Comparison of ENCODE assay signal across 1 cellular context in the genomic region with DNA sequence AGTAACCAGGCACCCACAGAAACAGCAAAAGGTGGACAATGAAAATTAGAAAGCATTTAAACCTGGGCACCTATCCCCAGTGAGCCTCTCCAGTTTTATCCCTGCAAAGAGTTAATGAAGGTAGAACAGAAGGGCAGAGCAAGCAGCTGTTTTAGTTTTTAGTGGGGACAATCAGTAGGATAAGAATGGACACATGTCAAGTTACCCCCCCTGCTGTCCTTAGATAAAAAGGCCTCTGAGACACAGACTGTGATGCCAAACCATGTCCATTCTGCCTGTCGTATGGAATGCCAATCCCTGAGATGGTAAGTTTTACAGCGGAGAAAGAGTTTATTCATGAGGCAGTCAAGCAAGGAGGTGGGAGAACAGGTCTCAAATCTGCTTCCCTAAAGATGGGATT.
TF ChIP-seq lines count a peak whose summit lies in the region.

No MANE protein-coding gene starts in this region.

TF ChIP-seq in K562, 482 proteins besides CTCF, POLR2A, EP300 and RAD21 (continued from another document and continues in another):
- no peak for TF ChIP-seq ZBTB7A (IDR thresholded peaks at IDR 0.05; ENCODE audit: borderline replicate concordance, control insufficient read depth, low read depth, low read length)
- TF ChIP-seq ZNF217 (CRISPR knock-in tag; IDR thresholded peaks at IDR 0.05): no peak
- peak; percentile 35; the same call in 1 of the 2 replicates for TF ChIP-seq DPF2 (IDR thresholded peaks at IDR 0.05)
- TF ChIP-seq, protein P1, sequence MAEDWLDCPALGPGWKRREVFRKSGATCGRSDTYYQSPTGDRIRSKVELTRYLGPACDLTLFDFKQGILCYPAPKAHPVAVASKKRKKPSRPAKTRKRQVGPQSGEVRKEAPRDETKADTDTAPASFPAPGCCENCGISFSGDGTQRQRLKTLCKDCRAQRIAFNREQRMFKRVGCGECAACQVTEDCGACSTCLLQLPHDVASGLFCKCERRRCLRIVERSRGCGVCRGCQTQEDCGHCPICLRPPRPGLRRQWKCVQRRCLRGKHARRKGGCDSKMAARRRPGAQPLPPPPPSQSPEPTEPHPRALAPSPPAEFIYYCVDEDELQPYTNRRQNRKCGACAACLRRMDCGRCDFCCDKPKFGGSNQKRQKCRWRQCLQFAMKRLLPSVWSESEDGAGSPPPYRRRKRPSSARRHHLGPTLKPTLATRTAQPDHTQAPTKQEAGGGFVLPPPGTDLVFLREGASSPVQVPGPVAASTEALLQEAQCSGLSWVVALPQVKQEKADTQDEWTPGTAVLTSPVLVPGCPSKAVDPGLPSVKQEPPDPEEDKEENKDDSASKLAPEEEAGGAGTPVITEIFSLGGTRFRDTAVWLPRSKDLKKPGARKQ (CRISPR knock-in tag; IDR thresholded peaks at IDR 0.05): no peak
- no peak for TF ChIP-seq BRCA1 (IDR thresholded peaks at IDR 0.05)
- no peak for TF ChIP-seq BRCA1 (CRISPR knock-in tag; IDR thresholded peaks at IDR 0.05)
- TF ChIP-seq, protein P2, sequence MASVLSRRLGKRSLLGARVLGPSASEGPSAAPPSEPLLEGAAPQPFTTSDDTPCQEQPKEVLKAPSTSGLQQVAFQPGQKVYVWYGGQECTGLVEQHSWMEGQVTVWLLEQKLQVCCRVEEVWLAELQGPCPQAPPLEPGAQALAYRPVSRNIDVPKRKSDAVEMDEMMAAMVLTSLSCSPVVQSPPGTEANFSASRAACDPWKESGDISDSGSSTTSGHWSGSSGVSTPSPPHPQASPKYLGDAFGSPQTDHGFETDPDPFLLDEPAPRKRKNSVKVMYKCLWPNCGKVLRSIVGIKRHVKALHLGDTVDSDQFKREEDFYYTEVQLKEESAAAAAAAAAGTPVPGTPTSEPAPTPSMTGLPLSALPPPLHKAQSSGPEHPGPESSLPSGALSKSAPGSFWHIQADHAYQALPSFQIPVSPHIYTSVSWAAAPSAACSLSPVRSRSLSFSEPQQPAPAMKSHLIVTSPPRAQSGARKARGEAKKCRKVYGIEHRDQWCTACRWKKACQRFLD (CRISPR knock-in tag; IDR thresholded peaks at IDR 0.05): no peak
- TF ChIP-seq ZNF232 (CRISPR knock-in tag; IDR thresholded peaks at IDR 0.05): no peak
- TF ChIP-seq PML (IDR thresholded peaks at IDR 0.05; ENCODE audit: low read length): no peak
- TF ChIP-seq, protein P3, sequence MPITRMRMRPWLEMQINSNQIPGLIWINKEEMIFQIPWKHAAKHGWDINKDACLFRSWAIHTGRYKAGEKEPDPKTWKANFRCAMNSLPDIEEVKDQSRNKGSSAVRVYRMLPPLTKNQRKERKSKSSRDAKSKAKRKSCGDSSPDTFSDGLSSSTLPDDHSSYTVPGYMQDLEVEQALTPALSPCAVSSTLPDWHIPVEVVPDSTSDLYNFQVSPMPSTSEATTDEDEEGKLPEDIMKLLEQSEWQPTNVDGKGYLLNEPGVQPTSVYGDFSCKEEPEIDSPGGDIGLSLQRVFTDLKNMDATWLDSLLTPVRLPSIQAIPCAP (CRISPR knock-in tag; IDR thresholded peaks at IDR 0.05; ENCODE audit: borderline replicate concordance): no peak
- no peak for TF ChIP-seq HDAC2 (IDR thresholded peaks at IDR 0.05)
- peak; percentile 81 for TF ChIP-seq TEAD4 (IDR thresholded peaks at IDR 0.05; ENCODE audit: low read length)
- no peak for TF ChIP-seq TEAD4 (CRISPR knock-in tag; IDR thresholded peaks at IDR 0.05; ENCODE audit: borderline replicate concordance)
- TF ChIP-seq, protein P4, sequence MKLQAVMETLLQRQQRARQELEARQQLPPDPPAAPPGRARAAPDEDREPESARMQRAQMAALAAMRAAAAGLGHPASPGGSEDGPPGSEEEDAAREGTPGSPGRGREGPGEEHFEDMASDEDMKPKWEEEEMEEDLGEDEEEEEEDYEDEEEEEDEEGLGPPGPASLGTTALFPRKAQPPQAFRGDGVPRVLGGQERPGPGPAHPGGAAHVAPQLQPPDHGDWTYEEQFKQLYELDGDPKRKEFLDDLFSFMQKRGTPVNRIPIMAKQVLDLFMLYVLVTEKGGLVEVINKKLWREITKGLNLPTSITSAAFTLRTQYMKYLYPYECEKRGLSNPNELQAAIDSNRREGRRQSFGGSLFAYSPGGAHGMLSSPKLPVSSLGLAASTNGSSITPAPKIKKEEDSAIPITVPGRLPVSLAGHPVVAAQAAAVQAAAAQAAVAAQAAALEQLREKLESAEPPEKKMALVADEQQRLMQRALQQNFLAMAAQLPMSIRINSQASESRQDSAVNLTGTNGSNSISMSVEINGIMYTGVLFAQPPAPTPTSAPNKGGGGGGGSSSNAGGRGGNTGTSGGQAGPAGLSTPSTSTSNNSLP (IDR thresholded peaks at IDR 0.05; ENCODE audit: borderline replicate concordance, low read depth, low read length): no peak
- TF ChIP-seq YY1 (IDR thresholded peaks at IDR 0.05; ENCODE audit: borderline replicate concordance in 1 of 3, control insufficient read depth in 1 of 3, extremely low read depth in 1 of 3, insufficient read depth in 3 of 3, insufficient read length in 1 of 3, insufficient replicate concordance in 2 of 3, low read depth in 1 of 3, low read length in 2 of 3): no peak
- TF ChIP-seq ZNF224 (CRISPR knock-in tag; IDR thresholded peaks at IDR 0.05): no peak
- no peak for TF ChIP-seq HDAC6 (IDR thresholded peaks at IDR 0.05; ENCODE audit: low read depth, low read length)
- TF ChIP-seq, protein P5, sequence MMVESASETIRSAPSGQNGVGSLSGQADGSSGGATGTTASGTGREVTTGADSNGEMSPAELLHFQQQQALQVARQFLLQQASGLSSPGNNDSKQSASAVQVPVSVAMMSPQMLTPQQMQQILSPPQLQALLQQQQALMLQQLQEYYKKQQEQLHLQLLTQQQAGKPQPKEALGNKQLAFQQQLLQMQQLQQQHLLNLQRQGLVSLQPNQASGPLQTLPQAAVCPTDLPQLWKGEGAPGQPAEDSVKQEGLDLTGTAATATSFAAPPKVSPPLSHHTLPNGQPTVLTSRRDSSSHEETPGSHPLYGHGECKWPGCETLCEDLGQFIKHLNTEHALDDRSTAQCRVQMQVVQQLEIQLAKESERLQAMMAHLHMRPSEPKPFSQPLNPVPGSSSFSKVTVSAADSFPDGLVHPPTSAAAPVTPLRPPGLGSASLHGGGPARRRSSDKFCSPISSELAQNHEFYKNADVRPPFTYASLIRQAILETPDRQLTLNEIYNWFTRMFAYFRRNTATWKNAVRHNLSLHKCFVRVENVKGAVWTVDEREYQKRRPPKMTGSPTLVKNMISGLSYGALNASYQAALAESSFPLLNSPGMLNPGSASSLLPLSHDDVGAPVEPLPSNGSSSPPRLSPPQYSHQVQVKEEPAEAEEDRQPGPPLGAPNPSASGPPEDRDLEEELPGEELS (CRISPR knock-in tag; IDR thresholded peaks at IDR 0.05; ENCODE audit: borderline replicate concordance): no peak
- peak; percentile 82 for TF ChIP-seq CBFA2T3 (IDR thresholded peaks at IDR 0.05)
- TF ChIP-seq BRF1 (IDR thresholded peaks at IDR 0.05; ENCODE audit: borderline replicate concordance, extremely low read depth, insufficient read length): no peak
- TF ChIP-seq SRSF9 (IDR thresholded peaks at IDR 0.05; ENCODE audit: borderline replicate concordance, low read depth, low read length): no peak
- TF ChIP-seq SMARCA4 (IDR thresholded peaks at IDR 0.05): peak; percentile 32; the same call in 1 of the 2 replicates
- no peak for TF ChIP-seq ZNF133 (CRISPR knock-in tag; IDR thresholded peaks at IDR 0.05)
- TF ChIP-seq, protein P6, sequence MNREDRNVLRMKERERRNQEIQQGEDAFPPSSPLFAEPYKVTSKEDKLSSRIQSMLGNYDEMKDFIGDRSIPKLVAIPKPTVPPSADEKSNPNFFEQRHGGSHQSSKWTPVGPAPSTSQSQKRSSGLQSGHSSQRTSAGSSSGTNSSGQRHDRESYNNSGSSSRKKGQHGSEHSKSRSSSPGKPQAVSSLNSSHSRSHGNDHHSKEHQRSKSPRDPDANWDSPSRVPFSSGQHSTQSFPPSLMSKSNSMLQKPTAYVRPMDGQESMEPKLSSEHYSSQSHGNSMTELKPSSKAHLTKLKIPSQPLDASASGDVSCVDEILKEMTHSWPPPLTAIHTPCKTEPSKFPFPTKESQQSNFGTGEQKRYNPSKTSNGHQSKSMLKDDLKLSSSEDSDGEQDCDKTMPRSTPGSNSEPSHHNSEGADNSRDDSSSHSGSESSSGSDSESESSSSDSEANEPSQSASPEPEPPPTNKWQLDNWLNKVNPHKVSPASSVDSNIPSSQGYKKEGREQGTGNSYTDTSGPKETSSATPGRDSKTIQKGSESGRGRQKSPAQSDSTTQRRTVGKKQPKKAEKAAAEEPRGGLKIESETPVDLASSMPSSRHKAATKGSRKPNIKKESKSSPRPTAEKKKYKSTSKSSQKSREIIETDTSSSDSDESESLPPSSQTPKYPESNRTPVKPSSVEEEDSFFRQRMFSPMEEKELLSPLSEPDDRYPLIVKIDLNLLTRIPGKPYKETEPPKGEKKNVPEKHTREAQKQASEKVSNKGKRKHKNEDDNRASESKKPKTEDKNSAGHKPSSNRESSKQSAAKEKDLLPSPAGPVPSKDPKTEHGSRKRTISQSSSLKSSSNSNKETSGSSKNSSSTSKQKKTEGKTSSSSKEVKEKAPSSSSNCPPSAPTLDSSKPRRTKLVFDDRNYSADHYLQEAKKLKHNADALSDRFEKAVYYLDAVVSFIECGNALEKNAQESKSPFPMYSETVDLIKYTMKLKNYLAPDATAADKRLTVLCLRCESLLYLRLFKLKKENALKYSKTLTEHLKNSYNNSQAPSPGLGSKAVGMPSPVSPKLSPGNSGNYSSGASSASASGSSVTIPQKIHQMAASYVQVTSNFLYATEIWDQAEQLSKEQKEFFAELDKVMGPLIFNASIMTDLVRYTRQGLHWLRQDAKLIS (CRISPR knock-in tag; IDR thresholded peaks at IDR 0.05): no peak
- TF ChIP-seq ZNF444 (CRISPR knock-in tag; IDR thresholded peaks at IDR 0.05): no peak
- TF ChIP-seq, protein P7, sequence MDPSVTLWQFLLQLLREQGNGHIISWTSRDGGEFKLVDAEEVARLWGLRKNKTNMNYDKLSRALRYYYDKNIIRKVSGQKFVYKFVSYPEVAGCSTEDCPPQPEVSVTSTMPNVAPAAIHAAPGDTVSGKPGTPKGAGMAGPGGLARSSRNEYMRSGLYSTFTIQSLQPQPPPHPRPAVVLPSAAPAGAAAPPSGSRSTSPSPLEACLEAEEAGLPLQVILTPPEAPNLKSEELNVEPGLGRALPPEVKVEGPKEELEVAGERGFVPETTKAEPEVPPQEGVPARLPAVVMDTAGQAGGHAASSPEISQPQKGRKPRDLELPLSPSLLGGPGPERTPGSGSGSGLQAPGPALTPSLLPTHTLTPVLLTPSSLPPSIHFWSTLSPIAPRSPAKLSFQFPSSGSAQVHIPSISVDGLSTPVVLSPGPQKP (CRISPR knock-in tag; IDR thresholded peaks at IDR 0.05): no peak
- no peak for TF ChIP-seq NFE2L1 (tag; IDR thresholded peaks at IDR 0.05; ENCODE audit: borderline replicate concordance, low read depth)
- no peak for TF ChIP-seq GTF2A2 (tag; IDR thresholded peaks at IDR 0.05)
- TF ChIP-seq BRD4 (IDR thresholded peaks at IDR 0.05): no peak
- TF ChIP-seq, protein P8, sequence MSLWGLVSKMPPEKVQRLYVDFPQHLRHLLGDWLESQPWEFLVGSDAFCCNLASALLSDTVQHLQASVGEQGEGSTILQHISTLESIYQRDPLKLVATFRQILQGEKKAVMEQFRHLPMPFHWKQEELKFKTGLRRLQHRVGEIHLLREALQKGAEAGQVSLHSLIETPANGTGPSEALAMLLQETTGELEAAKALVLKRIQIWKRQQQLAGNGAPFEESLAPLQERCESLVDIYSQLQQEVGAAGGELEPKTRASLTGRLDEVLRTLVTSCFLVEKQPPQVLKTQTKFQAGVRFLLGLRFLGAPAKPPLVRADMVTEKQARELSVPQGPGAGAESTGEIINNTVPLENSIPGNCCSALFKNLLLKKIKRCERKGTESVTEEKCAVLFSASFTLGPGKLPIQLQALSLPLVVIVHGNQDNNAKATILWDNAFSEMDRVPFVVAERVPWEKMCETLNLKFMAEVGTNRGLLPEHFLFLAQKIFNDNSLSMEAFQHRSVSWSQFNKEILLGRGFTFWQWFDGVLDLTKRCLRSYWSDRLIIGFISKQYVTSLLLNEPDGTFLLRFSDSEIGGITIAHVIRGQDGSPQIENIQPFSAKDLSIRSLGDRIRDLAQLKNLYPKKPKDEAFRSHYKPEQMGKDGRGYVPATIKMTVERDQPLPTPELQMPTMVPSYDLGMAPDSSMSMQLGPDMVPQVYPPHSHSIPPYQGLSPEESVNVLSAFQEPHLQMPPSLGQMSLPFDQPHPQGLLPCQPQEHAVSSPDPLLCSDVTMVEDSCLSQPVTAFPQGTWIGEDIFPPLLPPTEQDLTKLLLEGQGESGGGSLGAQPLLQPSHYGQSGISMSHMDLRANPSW (CRISPR knock-in tag; IDR thresholded peaks at IDR 0.05): no peak
- no peak for TF ChIP-seq ZNF778 (CRISPR knock-in tag; IDR thresholded peaks at IDR 0.05)
- TF ChIP-seq, protein P9, sequence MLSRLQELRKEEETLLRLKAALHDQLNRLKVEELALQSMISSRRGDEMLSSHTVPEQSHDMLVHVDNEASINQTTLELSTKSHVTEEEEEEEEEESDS (CRISPR knock-in tag; IDR thresholded peaks at IDR 0.05): no peak
- peak; percentile 41; the same call in 1 of the 2 replicates for TF ChIP-seq KLF16 (IDR thresholded peaks at IDR 0.05)
- no peak for TF ChIP-seq MAFG (tag; conservative IDR thresholded peaks at IDR 0.05)
- no peak; the same call in 1 of the 2 replicates for TF ChIP-seq STAT5A (IDR thresholded peaks at IDR 0.05; ENCODE audit: borderline replicate concordance, low read length)
- no peak for TF ChIP-seq TEAD1 (CRISPR knock-in tag; IDR thresholded peaks at IDR 0.05)
- no peak for TF ChIP-seq ETV1 (tag; conservative IDR thresholded peaks at IDR 0.05; ENCODE audit: low read depth)
- 0 out of 2 replicates have a peak, but pooled peaks have one; percentile 54 for TF ChIP-seq SMAD4 (CRISPR knock-in tag; conservative IDR thresholded peaks at IDR 0.05)
- no peak for TF ChIP-seq RB1 (IDR thresholded peaks at IDR 0.05; ENCODE audit: low read depth)
- TF ChIP-seq, protein P10, sequence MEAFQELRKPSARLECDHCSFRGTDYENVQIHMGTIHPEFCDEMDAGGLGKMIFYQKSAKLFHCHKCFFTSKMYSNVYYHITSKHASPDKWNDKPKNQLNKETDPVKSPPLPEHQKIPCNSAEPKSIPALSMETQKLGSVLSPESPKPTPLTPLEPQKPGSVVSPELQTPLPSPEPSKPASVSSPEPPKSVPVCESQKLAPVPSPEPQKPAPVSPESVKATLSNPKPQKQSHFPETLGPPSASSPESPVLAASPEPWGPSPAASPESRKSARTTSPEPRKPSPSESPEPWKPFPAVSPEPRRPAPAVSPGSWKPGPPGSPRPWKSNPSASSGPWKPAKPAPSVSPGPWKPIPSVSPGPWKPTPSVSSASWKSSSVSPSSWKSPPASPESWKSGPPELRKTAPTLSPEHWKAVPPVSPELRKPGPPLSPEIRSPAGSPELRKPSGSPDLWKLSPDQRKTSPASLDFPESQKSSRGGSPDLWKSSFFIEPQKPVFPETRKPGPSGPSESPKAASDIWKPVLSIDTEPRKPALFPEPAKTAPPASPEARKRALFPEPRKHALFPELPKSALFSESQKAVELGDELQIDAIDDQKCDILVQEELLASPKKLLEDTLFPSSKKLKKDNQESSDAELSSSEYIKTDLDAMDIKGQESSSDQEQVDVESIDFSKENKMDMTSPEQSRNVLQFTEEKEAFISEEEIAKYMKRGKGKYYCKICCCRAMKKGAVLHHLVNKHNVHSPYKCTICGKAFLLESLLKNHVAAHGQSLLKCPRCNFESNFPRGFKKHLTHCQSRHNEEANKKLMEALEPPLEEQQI (IDR thresholded peaks at IDR 0.05): no peak
- no peak for TF ChIP-seq ZNF263 (CRISPR knock-in tag; IDR thresholded peaks at IDR 0.05; ENCODE audit: borderline replicate concordance)
- 0 out of 2 replicates have a peak, but pooled peaks have one; percentile 28 for TF ChIP-seq DMBX1 (CRISPR knock-in tag; IDR thresholded peaks at IDR 0.05; ENCODE audit: borderline replicate concordance)
- TF ChIP-seq U2AF2 (optimal IDR thresholded peaks at IDR 0.05; ENCODE audit: low read depth, low read length): no peak
- no peak for TF ChIP-seq ZNF134 (CRISPR knock-in tag; conservative IDR thresholded peaks at IDR 0.05)
- 0 out of 2 replicates have a peak, but pooled peaks have one; percentile 41 for TF ChIP-seq MTA2 (IDR thresholded peaks at IDR 0.05; ENCODE audit: low read depth)
- TF ChIP-seq MEIS2 (IDR thresholded peaks at IDR 0.05; ENCODE audit: partially characterized antibody): peak; percentile 35
- TF ChIP-seq CBX5 (IDR thresholded peaks at IDR 0.05; ENCODE audit: borderline replicate concordance, low read depth): no peak
